ENCODE assay signal across 10 cellular contexts in genomic region chr14:54650331-54651017, GRCh38.
DNase-seq lines count a peak whose midpoint lies in the region; ATAC-seq and TF ChIP-seq lines count a peak whose summit lies in the region.
"Had no signal": no experiment of that assay in that cellular context is flagged by ENCODE, and none has a peak within 500 bp of the region (broad histone marks: within the 10 kb centered on the region; RNA-seq: fewer than 3 reads in every experiment).

No MANE protein-coding gene starts in this region.

- peaks cover 22% of the 10 kb centered on the region for H3F3A ChIP-seq in PC-3 (ENCODE audit: low read length, unreplicated experiment)

- H3K36me3 ChIP-seq in PC-3 (ENCODE audit: low read depth, low read length) (no peaks in the 10 kb centered on the region), fibroblast of lung (ENCODE audit: control insufficient read depth, insufficient read depth, low read length) (no peaks in the 10 kb centered on the region), BE2C (no peaks in the 10 kb centered on the region)

- H3K79me2 ChIP-seq in PC-3 (ENCODE audit: low read length) (peaks cover 74% of the 10 kb centered on the region), fibroblast of lung (ENCODE audit: control insufficient read depth, insufficient read depth, low read length) (peaks cover 69% of the 10 kb centered on the region)

- H3K4me2 ChIP-seq in PC-3 (ENCODE audit: low read length) (peak overlapping the region; percentile 75), fibroblast of lung (ENCODE audit: extremely low read depth, insufficient read depth, low read length) (peak overlapping the region; percentile 75)

- POLR2A ChIA-PET in PC-3 (lab: Charles Lee; ENCODE audit: unreplicated experiment): interaction anchor here (0.5 to 0.6 kb wide), 4 partner anchors 9 to 87 kb away, joined by 3 to 7 read pairs (median 5); no protein-coding TSS in a partner anchor

- in situ Hi-C loops in ACHN (cut with HindIII; ENCODE audit: low pct_ligation_motif_present, low pct_unique_long_range_greater_than_20kb, low sequenced_read_pairs): no loop called here

- no peaks in the 10 kb centered on the region for H3K27me3 ChIP-seq in PC-3 (ENCODE audit: low read length)
- no peaks in the 10 kb centered on the region for H3K27me3 ChIP-seq in fibroblast of lung (ENCODE audit: control insufficient read depth, insufficient read depth, low read length)
- H3K27me3 ChIP-seq in BE2C: peaks cover 40% of the 10 kb centered on the region

- H3K9me3 ChIP-seq in PC-3 (ENCODE audit: low read length) (no peaks in the 10 kb centered on the region), fibroblast of lung (ENCODE audit: control insufficient read depth, insufficient read depth, low read depth, low read length) (no peaks in the 10 kb centered on the region), BE2C (no peaks in the 10 kb centered on the region)

- H3K9ac ChIP-seq in PC-3 (ENCODE audit: low read length): peak overlapping the region; percentile 64; the same call in 1 of the 2 replicates
- H3K9ac ChIP-seq in fibroblast of lung (ENCODE audit: insufficient read depth, low read length): no peak overlapping the region

- no peaks in the 10 kb centered on the region for H3K9me2 ChIP-seq in PC-3 (replicated peaks; ENCODE audit: low read length)

- CTCF ChIA-PET in PC-3 (lab: Charles Lee): interaction anchor here (1.0 kb wide), 1 partner anchor 123 kb away, joined by 3 read pairs; no protein-coding TSS in a partner anchor

- H3K4me3 ChIP-seq in PC-3 (ENCODE audit: low read length): no peak overlapping the region
- peak overlapping the region in 1 of 4 experiments; percentile 8 for H3K4me3 ChIP-seq in fibroblast of lung (replicated peaks in 1 of 4; ENCODE audit: control extremely low read depth in 1 of 4, insufficient read depth in 1 of 4, low read depth in 3 of 4, low read length in 4 of 4)
- H3K4me3 ChIP-seq in BE2C (ENCODE audit: low read depth, low read length): no peak overlapping the region

- H3K27ac ChIP-seq in PC-3 (ENCODE audit: low read length) (peak overlapping the region; percentile 90), fibroblast of lung (ENCODE audit: insufficient read depth, low read length) (peak overlapping the region; percentile 96)

- TF ChIP-seq CTCF in PC-3 (conservative IDR thresholded peaks at IDR 0.05; ENCODE audit: low read depth, low read length) (no peak), fibroblast of lung (conservative IDR thresholded peaks at IDR 0.05 in 1 of 2, IDR thresholded peaks at IDR 0.05 in 1 of 2; ENCODE audit: low read depth in 1 of 2, low read length in 2 of 2) (no peak), BE2C (IDR thresholded peaks at IDR 0.05; ENCODE audit: low read depth, low read length) (no peak)

- H3K4me1 ChIP-seq in PC-3 (ENCODE audit: insufficient read depth, low read length) (peaks cover 63% of the 10 kb centered on the region), fibroblast of lung (ENCODE audit: control insufficient read depth, extremely low read depth, insufficient read depth, low read length) (peaks cover 40% of the 10 kb centered on the region), BE2C (no peaks in the 10 kb centered on the region)

- DNase-seq in ACHN (peak; percentile 78), PC-3 (peak; percentile 82), fibroblast of lung (ENCODE audit: low read depth in 2 of 2) (peak; percentile 69 to 92), myocyte (ENCODE audit: low read depth) (peak; percentile 96), NCI-H187 treated with DMSO at 0.1 percent for 48 hours (lab: John Stamatoyannopoulos, UW) (no peak), BE2C (no peak)
- DNase-seq: CD4-positive, alpha-beta T cell; glutamatergic neuron had no signal

- no peak overlapping the region for H2AFZ ChIP-seq in PC-3 (ENCODE audit: low read length)
- no peak overlapping the region for H2AFZ ChIP-seq in fibroblast of lung (ENCODE audit: low read length)

- no peaks in the 10 kb centered on the region for H4K20me1 ChIP-seq in PC-3 (ENCODE audit: low read length)
- no peaks in the 10 kb centered on the region for H4K20me1 ChIP-seq in fibroblast of lung (ENCODE audit: control insufficient read depth, extremely low read depth, insufficient read depth, low read length)

- intact Hi-C loops in PC-3 (cut with micrococcal nuclease): loop anchor here (5.0 kb wide), 1 partner anchor 87 kb away; no protein-coding TSS in a partner anchor

- no TSS peak for BruUV-seq in PC-3 (replicated peaks; lab: Mats Ljungman, UMichigan)

- no peak for ATAC-seq in PC-3
- no peak for ATAC-seq in GM18517 (IDR thresholded peaks at IDR 0.05; ENCODE audit: unreplicated experiment)
- no peak for ATAC-seq in HG03565 (IDR thresholded peaks at IDR 0.05; ENCODE audit: unreplicated experiment)

Comparison
In these comparisons a context has a peak if more than half of its experiments do, and no peak if none do; other contexts are left out.
1. DNase-seq: peak in ACHN (single experiment), PC-3 (single experiment), fibroblast of lung (2 of 2) and myocyte (single experiment); none in NCI-H187 treated with DMSO at 0.1 percent for 48 hours (single experiment) and BE2C (single experiment).